ENCODE assay signal across 16 cellular contexts in the genomic region with DNA sequence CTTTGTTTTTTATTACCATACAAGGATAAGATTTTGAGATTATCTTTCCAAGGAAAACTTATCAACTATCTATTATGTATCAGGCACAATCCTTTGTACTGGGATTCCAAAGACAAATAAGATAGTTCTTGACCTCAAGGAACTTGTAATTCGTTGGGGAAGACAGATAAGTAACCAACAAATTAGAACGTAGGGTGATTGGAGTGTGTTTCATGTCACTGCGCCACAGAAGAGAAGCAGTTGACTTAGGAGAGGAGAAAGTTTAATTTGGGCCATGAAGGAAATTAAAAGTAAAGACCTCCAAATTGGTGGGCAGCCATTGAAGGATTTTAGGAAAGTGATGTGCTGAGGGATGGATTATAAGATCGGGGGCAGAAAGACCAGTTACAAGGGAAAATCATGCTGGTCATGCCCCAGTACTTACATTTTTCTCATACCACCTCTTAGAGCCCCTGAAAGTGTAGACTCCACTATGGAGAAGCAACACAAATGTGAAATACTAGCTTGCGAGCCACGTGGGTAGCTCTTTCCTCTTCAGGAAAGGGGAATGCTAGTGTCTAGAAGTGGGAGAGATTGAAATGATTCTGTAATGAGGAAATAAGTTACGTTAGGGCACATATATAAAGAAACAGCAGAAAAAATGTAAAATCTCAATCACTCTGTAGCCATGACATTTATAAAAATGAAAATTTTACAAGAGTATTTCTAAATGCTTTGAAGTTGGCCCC.
A peak's percentile ranks its signal among the peaks of the same experiment; 100 is the strongest.
DNase-seq lines count a peak whose midpoint lies in the region; ATAC-seq and TF ChIP-seq lines count a peak whose summit lies in the region.
"Had no signal": no experiment of that assay in that cellular context is flagged by ENCODE, and none has a peak within 500 bp of the region (broad histone marks: within the 10 kb centered on the region; RNA-seq: fewer than 3 reads in every experiment).

No MANE protein-coding gene starts in this region.

- CTCF ChIA-PET in Caco-2 (lab: Charles Lee) = no interaction called here

- no TSS peak for BruUV-seq in Caco-2 (replicated peaks; lab: Mats Ljungman, UMichigan)

- WGBS in endodermal cell (ENCODE audit: insufficient coverage in 1 of 2, insufficient read length in 1 of 2), 2 experiments = 58 to 77% methylated on average over 3 to 6 of the region's 7 CpGs
- 85 to 90% (median 86%) methylated on average over 7 of the region's 7 CpGs for WGBS in psoas muscle, 3 donors

- TF ChIP-seq POLR2A in NB4 (IDR thresholded peaks at IDR 0.05; ENCODE audit: extremely low read depth, insufficient read length) = no peak

- H3K4me1 Mint-ChIP-seq in Caco-2 (ENCODE audit: low read depth, unreplicated experiment) (peaks cover 53% of the 10 kb centered on the region), endodermal cell (peaks cover 24% of the 10 kb centered on the region)

- DNase-seq in Caco-2 (no peak), NB4 (ENCODE audit: low read depth) (peak; percentile 43), endodermal cell (no peak), psoas muscle (no peak), UCSD-AML1 (lab: John Stamatoyannopoulos, UW; ENCODE audit: unreplicated experiment) (no peak), SW 1271 (lab: John Stamatoyannopoulos, UW) (no peak)
- DNase-seq: activated CD4-positive, alpha-beta T cell treated with anti-CD3 and anti-CD28 coated beads, Interleukin-2, amount 50 U/mL, for 4 hours; effector CD4-positive, alpha-beta T cell; naive thymus-derived CD8-positive, alpha-beta T cell; NCI-H446; SHP77 treated with DMSO at 0.1 percent for 48 hours; stimulated activated CD8-positive, alpha-beta memory T cell treated with anti-CD3 and anti-CD28 coated beads, Interleukin-4, amount 100 ng/mL, for 48 hours had no signal

- H3K9ac ChIP-seq in endodermal cell (ENCODE audit: extremely low read depth, low read length, poor library complexity, severe bottlenecking) = no peak overlapping the region

- H3K4me3 ChIP-seq in Caco-2 (ENCODE audit: low read depth, low read length) (no peak overlapping the region), NB4 (ENCODE audit: low read depth, low read length) (no peak overlapping the region), endodermal cell (ENCODE audit: low read length) (peak overlapping the region; percentile 24), psoas muscle (no peak overlapping the region)
- H3K4me3 ChIP-seq: adrenal gland, MG63 had no signal

- H3K27me3 ChIP-seq in Caco-2 (replicated peaks; ENCODE audit: control insufficient read depth, insufficient read depth, low read length) = no peaks in the 10 kb centered on the region
- no peaks in the 10 kb centered on the region for H3K27me3 ChIP-seq in endodermal cell (ENCODE audit: control insufficient read depth, insufficient read depth, low read length, poor library complexity, severe bottlenecking)
- H3K27me3 ChIP-seq in psoas muscle (ENCODE audit: insufficient read depth in 3 of 3, low read length in 2 of 3) = no peaks in the 10 kb centered on the region
- H3K27me3 ChIP-seq: adrenal gland, MG63 had no signal

- TF ChIP-seq CTCF in Caco-2 (IDR thresholded peaks at IDR 0.05; ENCODE audit: insufficient read depth in 1 of 2, low read depth in 1 of 2, low read length in 1 of 2, severe bottlenecking in 1 of 2, unreplicated experiment in 1 of 2) = no peak
- TF ChIP-seq CTCF in NB4 (IDR thresholded peaks at IDR 0.05; ENCODE audit: low read depth, low read length) = no peak
- no peak for TF ChIP-seq CTCF in endodermal cell (conservative IDR thresholded peaks at IDR 0.05)
- no peak for TF ChIP-seq CTCF in psoas muscle (IDR thresholded peaks at IDR 0.05)

- H3K36me3 Mint-ChIP-seq in Caco-2 (ENCODE audit: insufficient read depth, unreplicated experiment) (no peaks in the 10 kb centered on the region), endodermal cell (ENCODE audit: low read depth) (no peaks in the 10 kb centered on the region)
- H3K36me3 Mint-ChIP-seq: naive thymus-derived CD8-positive, alpha-beta T cell had no signal

- H3K4me1 ChIP-seq in Caco-2 = peaks cover 50% of the 10 kb centered on the region
- peaks cover 13% of the 10 kb centered on the region for H3K4me1 ChIP-seq in endodermal cell (ENCODE audit: control insufficient read depth, insufficient read depth, low read length)
- peaks cover 48% of the 10 kb centered on the region for H3K4me1 ChIP-seq in psoas muscle

- peaks cover 16% of the 10 kb centered on the region for H3K9me3 Mint-ChIP-seq in Caco-2 (ENCODE audit: unreplicated experiment)
- no peaks in the 10 kb centered on the region for H3K9me3 Mint-ChIP-seq in endodermal cell
- H3K9me3 Mint-ChIP-seq: naive thymus-derived CD8-positive, alpha-beta T cell had no signal

- H3K27me3 Mint-ChIP-seq in Caco-2 (ENCODE audit: insufficient read depth, unreplicated experiment) (no peaks in the 10 kb centered on the region), endodermal cell (ENCODE audit: insufficient read depth) (no peaks in the 10 kb centered on the region)
- H3K27me3 Mint-ChIP-seq: naive thymus-derived CD8-positive, alpha-beta T cell had no signal

- POLR2A ChIA-PET in Caco-2 (lab: Charles Lee) = no interaction called here

- H3K4me3 Mint-ChIP-seq in Caco-2 (ENCODE audit: unreplicated experiment) (no peak overlapping the region), endodermal cell (no peak overlapping the region)

- peaks cover 7% of the 10 kb centered on the region for H3K9me3 ChIP-seq in Caco-2
- H3K9me3 ChIP-seq in endodermal cell (ENCODE audit: control insufficient read depth, low read length) = no peaks in the 10 kb centered on the region
- no peaks in the 10 kb centered on the region for H3K9me3 ChIP-seq in psoas muscle
- H3K9me3 ChIP-seq: adrenal gland, MG63 had no signal

- no peaks in the 10 kb centered on the region for H3K36me3 ChIP-seq in Caco-2 (ENCODE audit: control insufficient read depth, insufficient read depth, low read length)
- H3K36me3 ChIP-seq in endodermal cell (ENCODE audit: control insufficient read depth, insufficient read depth, low read length) = no peaks in the 10 kb centered on the region
- no peaks in the 10 kb centered on the region for H3K36me3 ChIP-seq in psoas muscle (ENCODE audit: insufficient read depth in 1 of 2, low read depth in 1 of 2)
- H3K36me3 ChIP-seq: adrenal gland had no signal

- intact Hi-C loops in Caco-2 (cut with micrococcal nuclease; ENCODE audit: unreplicated experiment) = loop anchor here (1.0 to 10.0 kb wide), 4 partner anchors 25 to 237 kb away; no protein-coding TSS in a partner anchor
- intact Hi-C loops in psoas muscle (cut with DNase I) = loop anchor here (5.0 kb wide), 1 partner anchor 146 kb away; no protein-coding TSS in a partner anchor

- peak overlapping the region; percentile 8 for H3K27ac Mint-ChIP-seq in Caco-2 (ENCODE audit: unreplicated experiment)
- no peak overlapping the region for H3K27ac Mint-ChIP-seq in endodermal cell

- ATAC-seq in psoas muscle (no peak), HG02840 (IDR thresholded peaks at IDR 0.05; ENCODE audit: low FRiP score, unreplicated experiment) (no peak), GM21528 (IDR thresholded peaks at IDR 0.05; ENCODE audit: low FRiP score, unreplicated experiment) (no peak)
- ATAC-seq: naive thymus-derived CD8-positive, alpha-beta T cell had no signal

- H3K27ac ChIP-seq in endodermal cell (ENCODE audit: low read depth, low read length) (no peak overlapping the region), psoas muscle (peak overlapping the region; percentile 91)
